In genomic region chr11:1151366-1152315, GRCh38 we compare ENCODE assay signal across 10 cellular contexts.
DNase-seq lines count a peak whose midpoint lies in the region; ATAC-seq and TF ChIP-seq lines count a peak whose summit lies in the region.
"Had no signal": no experiment of that assay in that cellular context is flagged by ENCODE, and none has a peak within 500 bp of the region (broad histone marks: within the 10 kb centered on the region; RNA-seq: fewer than 3 reads in every experiment).

No MANE protein-coding gene starts in this region.

- H3K4me1 ChIP-seq in BLaER1 treated with 17β-estradiol and CSF1 and Interleukin-3, amounts not matched to agents 10 nM and 100 nM = peaks cover 37 to 61% (median 54%) of the 10 kb centered on the region in 10 experiments
- H3K4me1 ChIP-seq in HEK293 (ENCODE audit: control insufficient read depth, insufficient read depth, low read length) = no peaks in the 10 kb centered on the region
- peaks cover 25% of the 10 kb centered on the region for H3K4me1 ChIP-seq in adipocyte (ENCODE audit: control insufficient read depth, insufficient read depth, low read length)
- peaks cover 74% of the 10 kb centered on the region for H3K4me1 ChIP-seq in mucosa of stomach (ENCODE audit: control insufficient read depth, insufficient read depth, low read length)

- no peaks in the 10 kb centered on the region for H3K36me3 ChIP-seq in BLaER1 treated with 17β-estradiol and CSF1 and Interleukin-3, amounts not matched to agents 10 nM and 100 nM
- H3K36me3 ChIP-seq in HEK293 (ENCODE audit: control insufficient read depth in 2 of 2, insufficient read depth in 1 of 2, low read length in 2 of 2) (no peaks in the 10 kb centered on the region), adipocyte (ENCODE audit: control insufficient read depth, insufficient read depth, low read length, severe bottlenecking) (no peaks in the 10 kb centered on the region), mucosa of stomach (ENCODE audit: control insufficient read depth, insufficient read depth, low read length) (no peaks in the 10 kb centered on the region)
- H3K36me3 ChIP-seq: neutrophil had no signal

- no peak for DNase-seq in adipocyte (ENCODE audit: low read depth)
- no peak for DNase-seq in COLO829 (ENCODE audit: low spot score)
- DNase-seq in caudate nucleus (lab: John Stamatoyannopoulos, UW) = no peak

- no peak for ATAC-seq in GM19463 (IDR thresholded peaks at IDR 0.05; ENCODE audit: unreplicated experiment)
- ATAC-seq in GM21447 (IDR thresholded peaks at IDR 0.05; ENCODE audit: unreplicated experiment) = no peak
- ATAC-seq: CD8-positive, alpha-beta T cell had no signal

- POLR2A ChIA-PET in HEK293 (lab: Yijun Ruan, JAX) = no interaction called here

- H3K9me3 ChIP-seq in BLaER1 treated with 17β-estradiol and CSF1 and Interleukin-3, amounts not matched to agents 10 nM and 100 nM (replicated peaks in 1 of 11) = peaks cover 0 to 10% (median 0%) of the 10 kb centered on the region in 11 experiments; a peak in 9 of 22 replicates
- no peaks in the 10 kb centered on the region for H3K9me3 ChIP-seq in HEK293 (ENCODE audit: control insufficient read depth, insufficient read depth, low read depth, low read length)
- no peaks in the 10 kb centered on the region for H3K9me3 ChIP-seq in adipocyte (ENCODE audit: control insufficient read depth, low read length)
- no peaks in the 10 kb centered on the region for H3K9me3 ChIP-seq in mucosa of stomach (ENCODE audit: control insufficient read depth, low read length)
- H3K9me3 ChIP-seq: neutrophil had no signal

- peak overlapping the region in 9 of 11 experiments; percentile 13 to 57 (median 43); a peak in 13 of 22 replicates for H3K27ac ChIP-seq in BLaER1 treated with 17β-estradiol and CSF1 and Interleukin-3, amounts not matched to agents 10 nM and 100 nM
- H3K27ac ChIP-seq in HEK293 (ENCODE audit: extremely low read depth, low read depth, low read length) (no peak overlapping the region), caudate nucleus (ENCODE audit: low read depth, low read length) (no peak overlapping the region)
- H3K27ac ChIP-seq: neutrophil had no signal

- peak overlapping the region in 7 of 11 experiments; percentile 10 to 50 (median 24); a peak in 7 of 22 replicates for H3K9ac ChIP-seq in BLaER1 treated with 17β-estradiol and CSF1 and Interleukin-3, amounts not matched to agents 10 nM and 100 nM
- H3K9ac ChIP-seq in adipocyte (ENCODE audit: low read length) = peak overlapping the region; percentile 44
- H3K9ac ChIP-seq in mucosa of stomach (ENCODE audit: low read length) = peak overlapping the region; percentile 68

- CTCF ChIA-PET in HEK293 (lab: Yijun Ruan, JAX) = interaction anchor here (0.6 kb wide), 1 partner anchor 101 kb away, joined by 3 read pairs; no protein-coding TSS in a partner anchor

- peaks cover 0 to 22% (median 7%) of the 10 kb centered on the region in 11 experiments; a peak in 4 of 22 replicates for H4K20me1 ChIP-seq in BLaER1 treated with 17β-estradiol and CSF1 and Interleukin-3, amounts not matched to agents 10 nM and 100 nM

- H3K27me3 ChIP-seq in BLaER1 treated with 17β-estradiol and CSF1 and Interleukin-3, amounts not matched to agents 10 nM and 100 nM = no peaks in the 10 kb centered on the region
- H3K27me3 ChIP-seq in adipocyte (replicated peaks; ENCODE audit: control insufficient read depth, insufficient read depth, low read length) (peaks cover 8% of the 10 kb centered on the region), mucosa of stomach (ENCODE audit: control insufficient read depth, insufficient read depth, low read length) (no peaks in the 10 kb centered on the region)

- peak overlapping the region; percentile 82 to 94 (median 88) for H3K4me2 ChIP-seq in BLaER1 treated with 17β-estradiol and CSF1 and Interleukin-3, amounts not matched to agents 10 nM and 100 nM

- H3K4me3 ChIP-seq in BLaER1 treated with 17β-estradiol and CSF1 and Interleukin-3, amounts not matched to agents 10 nM and 100 nM = no peak overlapping the region
- H3K4me3 ChIP-seq in HEK293 (ENCODE audit: low read depth, low read length) (no peak overlapping the region), adipocyte (ENCODE audit: low read length) (peak overlapping the region; percentile 5), mucosa of stomach (ENCODE audit: low read length) (peak overlapping the region; percentile 15)

- TF ChIP-seq CTCF in HEK293 (tag by site-specific recombination; IDR thresholded peaks at IDR 0.05) = no peak

TF ChIP-seq in HEK293, 187 proteins besides CTCF, POLR2A, EP300 and RAD21:
- 0 out of 2 replicates have a peak, but pooled peaks have one; percentile 10 for TF ChIP-seq GLIS2 (tag by site-specific recombination; IDR thresholded peaks at IDR 0.05)
- TF ChIP-seq GLIS1 (tag by site-specific recombination; IDR thresholded peaks at IDR 0.05) = peak; percentile 57
- no peak for TF ChIP-seq ZNF560 (tag by site-specific recombination; IDR thresholded peaks at IDR 0.05; ENCODE audit: borderline replicate concordance)
- peak; percentile 70 for TF ChIP-seq ZIC2 (tag by site-specific recombination; IDR thresholded peaks at IDR 0.05)

Comparison
In these comparisons a context has a peak if more than half of its experiments do, and no peak if none do; other contexts are left out.
1. H3K27ac ChIP-seq: peak in BLaER1 treated with 17β-estradiol and CSF1 and Interleukin-3, amounts not matched to agents 10 nM and 100 nM (9 of 11); none in HEK293 (single experiment) and caudate nucleus (single experiment).
2. H3K4me3 ChIP-seq: peak in adipocyte (single experiment) and mucosa of stomach (single experiment); none in BLaER1 treated with 17β-estradiol and CSF1 and Interleukin-3, amounts not matched to agents 10 nM and 100 nM (0 of 10) and HEK293 (single experiment).
3. Peak in every context shown above with its lines, with median percentiles within 50 percentile points of each other: H3K9ac ChIP-seq.